Comparison of ENCODE assay signal across 8 cellular contexts in genomic region chr19:50556236-50557008, GRCh38. TPM values are rescaled to one million over a fixed set of nuclear protein-coding genes. Genes with fewer than 3 reads are reported as not detected.
DNase-seq lines count a peak whose midpoint lies in the region; ATAC-seq, FAIRE-seq and TF ChIP-seq lines count a peak whose summit lies in the region.

No MANE protein-coding gene starts in this region.

- TF ChIP-seq RAD21 in A549 (conservative IDR thresholded peaks at IDR 0.05 in 1 of 2, IDR thresholded peaks at IDR 0.05 in 1 of 2): peak; percentile 44 to 61

- H3K27ac ChIP-seq in A549: peak overlapping the region; percentile 80 to 89
- H3K27ac ChIP-seq in endodermal cell (ENCODE audit: low read depth, low read length): no peak overlapping the region

- H3K27me3 ChIP-seq in endodermal cell (ENCODE audit: control insufficient read depth, insufficient read depth, low read length, poor library complexity, severe bottlenecking): no peaks in the 10 kb centered on the region

- peak; percentile 78 to 92 for ATAC-seq in A549
- ATAC-seq in GM19467 (IDR thresholded peaks at IDR 0.05; ENCODE audit: unreplicated experiment): no peak

- H3K4me3 Mint-ChIP-seq in endodermal cell: peak overlapping the region; percentile 71

- H3K9me3 Mint-ChIP-seq in endodermal cell: no peaks in the 10 kb centered on the region

- H3K4me1 Mint-ChIP-seq in endodermal cell: peaks cover 6% of the 10 kb centered on the region

- TF ChIP-seq POLR2A in A549 (IDR thresholded peaks at IDR 0.05; ENCODE audit: low read length): peak; percentile 38

- peak overlapping the region; percentile 42 for H3K27ac Mint-ChIP-seq in endodermal cell

- 0% methylated on average over 18 of the region's 42 CpGs for WGBS in A549 (ENCODE audit: missing lambda C conversion rate)
- 41 to 42% methylated on average over 7 to 40 of the region's 42 CpGs for WGBS in endodermal cell (ENCODE audit: insufficient coverage in 1 of 2, insufficient read length in 1 of 2), 2 experiments

- peak overlapping the region; percentile 64 for H3K4me3 ChIP-seq in A549
- H3K4me3 ChIP-seq in endodermal cell (ENCODE audit: low read length): peak overlapping the region; percentile 75

- no peak for TF ChIP-seq EP300 in A549 (IDR thresholded peaks at IDR 0.05)

- peaks cover 88% of the 10 kb centered on the region for H3K27me3 Mint-ChIP-seq in endodermal cell (ENCODE audit: insufficient read depth)

- H3K9me3 ChIP-seq in A549 (no peaks in the 10 kb centered on the region), endodermal cell (ENCODE audit: control insufficient read depth, low read length) (no peaks in the 10 kb centered on the region)

- H3K4me1 ChIP-seq in A549 (peaks cover 14% of the 10 kb centered on the region), endodermal cell (ENCODE audit: control insufficient read depth, insufficient read depth, low read length) (no peaks in the 10 kb centered on the region)

- no peaks in the 10 kb centered on the region for H3K36me3 Mint-ChIP-seq in endodermal cell (ENCODE audit: low read depth)

- H3K36me3 ChIP-seq in endodermal cell (ENCODE audit: control insufficient read depth, insufficient read depth, low read length): no peaks in the 10 kb centered on the region

- DNase-seq in A549 (ENCODE audit: low read depth in 1 of 2, low spot score in 1 of 2): peak; percentile 88 to 98
- peak; percentile 85 for DNase-seq in GM19240 (ENCODE audit: insufficient read length, low spot score)
- peak; percentile 56 to 76 for DNase-seq in NOMO-1 (lab: John Stamatoyannopoulos, UW; ENCODE audit: unreplicated experiment in 2 of 2)
- peak; percentile 23 for DNase-seq in activated CD8-positive, alpha-beta memory T cell treated with anti-CD3 and anti-CD28 coated beads, Interleukin-2, amount 50 U/mL, for 1 hour (ENCODE audit: extremely low read depth)
- peak; percentile 99 for DNase-seq in endodermal cell
- peak; percentile 83 for DNase-seq in midbrain (lab: John Stamatoyannopoulos, UW)
- peak; percentile 50 to 68 for DNase-seq in stimulated activated CD8-positive, alpha-beta memory T cell treated with anti-CD3 and anti-CD28 coated beads, Interleukin-15, amount 100 ng/mL, for 48 hours (ENCODE audit: low read depth in 2 of 2)

- TF ChIP-seq CTCF in A549 (IDR thresholded peaks at IDR 0.05) (peak; percentile 100), endodermal cell (conservative IDR thresholded peaks at IDR 0.05) (peak; percentile 95)

- POLR2A ChIA-PET in A549 (lab: Yijun Ruan, JAX): interaction anchor here (0.6 to 1.0 kb wide), 5 partner anchors 18 to 199 kb away, joined by 3 to 5 read pairs (median 3); partner anchors contain the start of gene JOSD2

- peak overlapping the region; percentile 91 for H3K4me2 ChIP-seq in A549

- CTCF ChIA-PET in A549 (lab: Yijun Ruan, JAX): interaction anchor here (0.6 to 11.8 kb wide), 67 partner anchors 8 to 409 kb away, joined by 3 to 355 read pairs (median 5); partner anchors contain the start of gene JOSD2

- no peak for FAIRE-seq in A549 (lab: Jason Lieb, UNC)

- H3K9ac ChIP-seq in endodermal cell (ENCODE audit: extremely low read depth, low read length, poor library complexity, severe bottlenecking): no peak overlapping the region

TF ChIP-seq in A549, 52 proteins besides CTCF, POLR2A, EP300 and RAD21:
- TF ChIP-seq HEYL (CRISPR knock-in tag; IDR thresholded peaks at IDR 0.05): no peak
- TF ChIP-seq CHD4 (IDR thresholded peaks at IDR 0.05; ENCODE audit: borderline replicate concordance): peak; percentile 31; the same call in 1 of the 2 replicates
- peak in 1 of 2 experiments; percentile 47; a peak in 3 of 5 replicates for TF ChIP-seq JUN (IDR thresholded peaks at IDR 0.05)
- no peak for TF ChIP-seq NFE2L2 (conservative IDR thresholded peaks at IDR 0.05; ENCODE audit: low read length)
- TF ChIP-seq ATOH8 (CRISPR knock-in tag; IDR thresholded peaks at IDR 0.05; ENCODE audit: low read depth): no peak
- TF ChIP-seq PBX3 (IDR thresholded peaks at IDR 0.05): no peak
- TF ChIP-seq RFX5 (IDR thresholded peaks at IDR 0.05): peak; percentile 53; the same call in 1 of the 2 replicates
- TF ChIP-seq, protein P1, sequence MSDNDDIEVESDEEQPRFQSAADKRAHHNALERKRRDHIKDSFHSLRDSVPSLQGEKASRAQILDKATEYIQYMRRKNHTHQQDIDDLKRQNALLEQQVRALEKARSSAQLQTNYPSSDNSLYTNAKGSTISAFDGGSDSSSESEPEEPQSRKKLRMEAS (IDR thresholded peaks at IDR 0.05): peak; percentile 72
- no peak for TF ChIP-seq HOXB13 (CRISPR knock-in tag; IDR thresholded peaks at IDR 0.05; ENCODE audit: low read depth)
- no peak for TF ChIP-seq TP53 (CRISPR knock-in tag; IDR thresholded peaks at IDR 0.05)
- TF ChIP-seq SMC3 (IDR thresholded peaks at IDR 0.05): peak; percentile 70
- peak; percentile 37; the same call in 1 of the 2 replicates for TF ChIP-seq PHF8 (IDR thresholded peaks at IDR 0.05; ENCODE audit: borderline replicate concordance, low read depth)
- TF ChIP-seq HDAC2 (IDR thresholded peaks at IDR 0.05): no peak
- TF ChIP-seq MAFK (IDR thresholded peaks at IDR 0.05; ENCODE audit: partially characterized antibody): no peak
- TF ChIP-seq E2F6 (IDR thresholded peaks at IDR 0.05; ENCODE audit: borderline replicate concordance, low read depth): no peak

RNA-seq across cellular contexts. Expression of gene LRRC4B, which starts 11.8 kb away (rescaled TPM):
- polyA plus RNA-seq in A549 (2011; rRNA removed) (0.49 and 0.54 TPM in 2 replicates), A549 (2017; fragmentation: RNase III; extraction: RNeasy Plus Mini Kit Qiagen cat#74134 plus additional on column Dnase treatment) (0.67 to 1.2 TPM (median 0.97 TPM) in 3 replicates)
- polyA plus RNA-seq in A549 (2012; cell fraction: cytosol; rRNA removed): 0.38 and 0.82 TPM in 2 replicates
- polyA plus RNA-seq in A549 (2012; cell fraction: nucleus; rRNA removed): 0.62 and 1.2 TPM in 2 replicates
- 0.44 and 0.45 TPM in 2 replicates for polyA minus RNA-seq in A549 (2011; rRNA and poly(A)+ RNA removed)
- 1 to 10 TPM; 2.3 to 7.0 TPM for total RNA-seq in endodermal cell
- 48.9 TPM for polyA plus RNA-seq in endodermal cell (2013, experiment 1 of 2)
- polyA plus RNA-seq in endodermal cell (2013, experiment 2 of 2): 53.8 TPM

RNA-seq across cellular contexts. Expression of gene ASPDH, which starts 42.7 kb away (rescaled TPM):
- polyA plus RNA-seq in A549 (2011; rRNA removed): not detected in 2 replicates
- polyA plus RNA-seq in A549 (2012; cell fraction: cytosol; rRNA removed): not detected in 2 replicates
- polyA plus RNA-seq in A549 (2012; cell fraction: nucleus; rRNA removed): not detected in 2 replicates
- not detected in 3 replicates for polyA plus RNA-seq in A549 (2017; fragmentation: RNase III; extraction: RNeasy Plus Mini Kit Qiagen cat#74134 plus additional on column Dnase treatment)
- not detected in 2 replicates for polyA minus RNA-seq in A549 (2011; rRNA and poly(A)+ RNA removed)
- total RNA-seq in endodermal cell: not detected
- not detected for polyA plus RNA-seq in endodermal cell (2013, experiment 1 of 2)
- not detected for polyA plus RNA-seq in endodermal cell (2013, experiment 2 of 2)

RNA-seq across cellular contexts. Expression of gene JOSD2, which starts 45.4 kb away (rescaled TPM):
- polyA plus RNA-seq in A549 (2011; rRNA removed) (19.3 and 24.2 TPM in 2 replicates), A549 (2017; fragmentation: RNase III; extraction: RNeasy Plus Mini Kit Qiagen cat#74134 plus additional on column Dnase treatment) (55.5 to 62.4 TPM (median 61.7 TPM) in 3 replicates)
- polyA plus RNA-seq in A549 (2012; cell fraction: cytosol; rRNA removed): 113 and 164 TPM in 2 replicates
- 81.5 and 129 TPM in 2 replicates for polyA plus RNA-seq in A549 (2012; cell fraction: nucleus; rRNA removed)
- polyA minus RNA-seq in A549 (2011; rRNA and poly(A)+ RNA removed): 4.8 and 5.6 TPM in 2 replicates
- total RNA-seq in endodermal cell: 10 to 100 TPM; 12.1 to 13.7 TPM
- 5.6 TPM for polyA plus RNA-seq in endodermal cell (2013, experiment 1 of 2)
- 4.8 TPM for polyA plus RNA-seq in endodermal cell (2013, experiment 2 of 2)

Comparison
In these comparisons a context has a peak if more than half of its experiments do, and no peak if none do; other contexts are left out.
1. DNase-seq: peak in every context shown above with its lines; median percentile 99 in endodermal cell; 93 in A549; 85 in GM19240; 83 in midbrain; 66 in NOMO-1; 59 in stimulated activated CD8-positive, alpha-beta memory T cell treated with anti-CD3 and anti-CD28 coated beads, Interleukin-15, amount 100 ng/mL, for 48 hours; 23 in activated CD8-positive, alpha-beta memory T cell treated with anti-CD3 and anti-CD28 coated beads, Interleukin-2, amount 50 U/mL, for 1 hour.